8 cellular contexts compared by ENCODE assay signal in the genomic region with DNA sequence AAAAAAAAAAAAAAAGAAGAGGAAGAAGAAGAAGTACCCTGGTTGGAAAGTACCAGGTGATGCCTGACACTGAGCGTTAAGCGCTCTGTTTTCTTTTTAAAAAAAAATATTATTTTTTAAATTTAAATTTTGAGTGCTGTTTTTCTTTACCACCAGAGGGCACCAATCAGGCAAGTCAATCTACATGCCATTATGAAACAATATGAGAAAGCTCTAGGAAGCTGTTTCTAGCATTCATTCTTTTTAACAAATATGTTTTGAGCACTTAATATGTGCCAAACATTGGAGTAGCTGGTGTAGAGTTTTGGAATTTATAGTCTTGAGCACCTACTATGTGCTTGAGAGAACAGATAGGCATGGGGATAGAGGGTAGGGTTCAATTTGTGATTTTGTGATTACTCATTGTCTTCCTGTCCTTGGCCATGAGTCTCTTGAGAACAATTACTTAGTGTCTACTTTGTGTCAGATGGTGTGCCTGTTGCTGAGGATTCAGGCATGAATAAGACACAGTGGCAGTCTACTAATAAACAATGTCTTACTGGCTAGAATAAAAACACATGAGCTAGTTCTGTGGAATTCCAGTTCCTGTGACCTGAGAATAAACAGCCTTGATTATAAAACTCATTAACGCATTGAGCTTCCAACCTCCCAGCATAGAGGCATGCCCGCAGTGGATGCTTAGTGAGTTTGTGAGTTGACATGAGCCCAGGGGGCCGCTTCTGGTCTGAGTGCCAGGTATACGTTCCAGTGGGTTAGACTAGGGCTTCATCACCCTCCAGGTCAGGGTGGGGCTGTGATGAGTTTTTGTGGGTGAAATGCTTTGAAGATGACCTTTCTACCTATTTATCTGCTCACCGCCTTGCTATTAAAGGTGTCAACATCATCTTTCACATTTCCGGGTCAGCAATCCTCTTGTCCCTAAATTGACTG. TPM values are rescaled to one million over a fixed set of nuclear protein-coding genes. Genes with fewer than 3 reads are reported as not detected.
DNase-seq lines count a peak whose midpoint lies in the region; ATAC-seq and TF ChIP-seq lines count a peak whose summit lies in the region.

No MANE protein-coding gene starts in this region.

- ATAC-seq in GM19023 (IDR thresholded peaks at IDR 0.05; ENCODE audit: unreplicated experiment) = no peak

- H3K9me3 Mint-ChIP-seq in neural crest cell = no peaks in the 10 kb centered on the region
- no peaks in the 10 kb centered on the region for H3K9me3 Mint-ChIP-seq in activated T-helper 2 cell treated with anti-CD3 and anti-CD28 coated beads, Interferon-gamma antibody, Interleukin-2, Interleukin-4, amounts not matched to agents 10 μg/mL and 5 μg/mL and 100 μg/mL, durations not matched to agents 14 hours and 24 hours and 36 hours

- DNase-seq in NCI-H2081 (lab: John Stamatoyannopoulos, UW) = peak; percentile 15 to 30
- no peak for DNase-seq in NCI-H2081 treated with DMSO at 0.1 percent for 48 hours (lab: John Stamatoyannopoulos, UW)
- DNase-seq in KG1 (lab: John Stamatoyannopoulos, UW) = peak; percentile 44
- peak; percentile 5 to 47 for DNase-seq in SW 1271 (lab: John Stamatoyannopoulos, UW)
- peak; percentile 89 for DNase-seq in epithelial cell of prostate (ENCODE audit: low read depth, low spot score)
- no peak for DNase-seq in neural crest cell (ENCODE audit: low read depth, low spot score)
- no peak for DNase-seq in activated T-helper 2 cell treated with anti-CD3 and anti-CD28 coated beads, Interferon-gamma antibody, Interleukin-2, Interleukin-4, amounts not matched to agents 10 μg/mL and 5 μg/mL and 100 μg/mL, durations not matched to agents 14 hours and 24 hours and 36 hours (ENCODE audit: low spot score)

- intact Hi-C loops in activated T-helper 2 cell treated with anti-CD3 and anti-CD28 coated beads, Interferon-gamma antibody, Interleukin-2, Interleukin-4, amounts not matched to agents 10 μg/mL and 5 μg/mL and 100 μg/mL, durations not matched to agents 14 hours and 24 hours and 36 hours (cut with micrococcal nuclease) = loop anchor here (1.0 to 5.0 kb wide), 4 partner anchors 38 to 258 kb away; no protein-coding TSS in a partner anchor

- H3K36me3 Mint-ChIP-seq in neural crest cell (ENCODE audit: low read depth) = no peaks in the 10 kb centered on the region
- peaks cover 10% of the 10 kb centered on the region for H3K36me3 Mint-ChIP-seq in activated T-helper 2 cell treated with anti-CD3 and anti-CD28 coated beads, Interferon-gamma antibody, Interleukin-2, Interleukin-4, amounts not matched to agents 10 μg/mL and 5 μg/mL and 100 μg/mL, durations not matched to agents 14 hours and 24 hours and 36 hours (ENCODE audit: low read depth)

- TF ChIP-seq CTCF in neural crest cell (conservative IDR thresholded peaks at IDR 0.05) = peak; percentile 86

- peak overlapping the region; percentile 77 for H3K4me3 Mint-ChIP-seq in neural crest cell
- no peak overlapping the region for H3K4me3 Mint-ChIP-seq in activated T-helper 2 cell treated with anti-CD3 and anti-CD28 coated beads, Interferon-gamma antibody, Interleukin-2, Interleukin-4, amounts not matched to agents 10 μg/mL and 5 μg/mL and 100 μg/mL, durations not matched to agents 14 hours and 24 hours and 36 hours (ENCODE audit: low read depth)

- peak overlapping the region; percentile 94 for H3K27ac ChIP-seq in epithelial cell of prostate

- peaks cover 34% of the 10 kb centered on the region for H3K4me1 Mint-ChIP-seq in neural crest cell
- peaks cover 32% of the 10 kb centered on the region for H3K4me1 Mint-ChIP-seq in activated T-helper 2 cell treated with anti-CD3 and anti-CD28 coated beads, Interferon-gamma antibody, Interleukin-2, Interleukin-4, amounts not matched to agents 10 μg/mL and 5 μg/mL and 100 μg/mL, durations not matched to agents 14 hours and 24 hours and 36 hours (ENCODE audit: low read depth)

- H3K27ac Mint-ChIP-seq in neural crest cell (ENCODE audit: unreplicated experiment) = no peak overlapping the region
- H3K27ac Mint-ChIP-seq in activated T-helper 2 cell treated with anti-CD3 and anti-CD28 coated beads, Interferon-gamma antibody, Interleukin-2, Interleukin-4, amounts not matched to agents 10 μg/mL and 5 μg/mL and 100 μg/mL, durations not matched to agents 14 hours and 24 hours and 36 hours = no peak overlapping the region

- peaks cover 2% of the 10 kb centered on the region for H3K27me3 Mint-ChIP-seq in neural crest cell (ENCODE audit: low read depth)
- peaks cover 8% of the 10 kb centered on the region for H3K27me3 Mint-ChIP-seq in activated T-helper 2 cell treated with anti-CD3 and anti-CD28 coated beads, Interferon-gamma antibody, Interleukin-2, Interleukin-4, amounts not matched to agents 10 μg/mL and 5 μg/mL and 100 μg/mL, durations not matched to agents 14 hours and 24 hours and 36 hours (ENCODE audit: low read depth)

RNA-seq across cellular contexts. Expression of a gene that starts 3.0 kb away (rescaled TPM):
- 85.9 and 88.0 TPM in 2 replicates for total RNA-seq in neural crest cell
- 43.1 and 44.1 TPM in 2 replicates for total RNA-seq in activated T-helper 2 cell treated with anti-CD3 and anti-CD28 coated beads, Interferon-gamma antibody, Interleukin-2, Interleukin-4, amounts not matched to agents 10 μg/mL and 5 μg/mL and 100 μg/mL, durations not matched to agents 14 hours and 24 hours and 36 hours

RNA-seq across cellular contexts. Expression of a gene that starts 18.6 kb away (rescaled TPM):
- total RNA-seq in neural crest cell = not detected in 2 replicates
- not detected in 2 replicates for total RNA-seq in activated T-helper 2 cell treated with anti-CD3 and anti-CD28 coated beads, Interferon-gamma antibody, Interleukin-2, Interleukin-4, amounts not matched to agents 10 μg/mL and 5 μg/mL and 100 μg/mL, durations not matched to agents 14 hours and 24 hours and 36 hours

Comparison
In these comparisons a context has a peak if more than half of its experiments do, and no peak if none do; other contexts are left out.
1. DNase-seq: peak in NCI-H2081 (2 of 2), KG1 (single experiment), SW 1271 (2 of 2) and epithelial cell of prostate (single experiment); none in NCI-H2081 treated with DMSO at 0.1 percent for 48 hours (single experiment), neural crest cell (single experiment) and activated T-helper 2 cell treated with anti-CD3 and anti-CD28 coated beads, Interferon-gamma antibody, Interleukin-2, Interleukin-4, amounts not matched to agents 10 μg/mL and 5 μg/mL and 100 μg/mL, durations not matched to agents 14 hours and 24 hours and 36 hours (single experiment).